8 cellular contexts compared by ENCODE assay signal in genomic region chr19:41397086-41398041, GRCh38. TPM values are rescaled to one million over a fixed set of nuclear protein-coding genes. Genes with fewer than 3 reads are reported as not detected.
DNase-seq lines count a peak whose midpoint lies in the region; FAIRE-seq and TF ChIP-seq lines count a peak whose summit lies in the region.

Gene BCKDHA (plus strand): TSS chr19:41397818. CDS start chr19:41397828, 10 bp downstream.
Gene EXOSC5 (minus strand): TSS chr19:41397359. CDS start chr19:41397328, 31 bp downstream.

- H3K36me3 ChIP-seq in SK-N-MC (ENCODE audit: insufficient read depth, low read length) = no peaks in the 10 kb centered on the region
- H3K36me3 ChIP-seq in neuronal stem cell (replicated peaks in 1 of 2; ENCODE audit: control insufficient read depth in 2 of 2, insufficient read depth in 2 of 2, low read length in 2 of 2) = no peaks in the 10 kb centered on the region

- no peak within 1 kb of the TSS for H4K91ac ChIP-seq in neuronal stem cell (ENCODE audit: low read depth, low read length, poor library complexity)

- peak within 1 kb of the TSS; percentile 96 for H3K4me2 ChIP-seq in neuronal stem cell (ENCODE audit: insufficient read depth, low read length, poor library complexity, severe bottlenecking)

- H2AFZ ChIP-seq in neuronal stem cell (ENCODE audit: low read length) = peak within 1 kb of the TSS; percentile 85

- WGBS in neuronal stem cell (ENCODE audit: extremely low coverage in 2 of 2, insufficient read length in 2 of 2, insufficient replicate concordance in 1 of 2), 2 donors = no CpG with 5 or more reads among the region's 50 CpGs

- H3K23ac ChIP-seq in neuronal stem cell (ENCODE audit: low read depth, low read length, poor library complexity) = no peak within 1 kb of the TSS

- 0 out of 2 replicates have a peak, but pooled peaks have one; percentile 11 for TF ChIP-seq CTCF in HFFc6 (IDR thresholded peaks at IDR 0.05)
- no peak for TF ChIP-seq CTCF in NB4 (IDR thresholded peaks at IDR 0.05; ENCODE audit: low read depth, low read length)
- no peak for TF ChIP-seq CTCF in subcutaneous adipose tissue (IDR thresholded peaks at IDR 0.05; ENCODE audit: low read depth)

- TF ChIP-seq POLR2A in NB4 (IDR thresholded peaks at IDR 0.05; ENCODE audit: extremely low read depth, insufficient read length) = peak; percentile 43

- peaks cover 44% of the 10 kb centered on the region for H3K4me1 Mint-ChIP-seq in HFFc6 (ENCODE audit: low read depth)
- H3K4me1 Mint-ChIP-seq in activated naive CD4-positive, alpha-beta T cell treated with anti-CD3 and anti-CD28 coated beads, Interleukin-2, amount 10 ng/mL, durations not matched to agents 7 days and 5 days = peaks cover 40% of the 10 kb centered on the region

- H3K4ac ChIP-seq in neuronal stem cell (ENCODE audit: low read length) = no peak within 1 kb of the TSS

- H3K18ac ChIP-seq in neuronal stem cell (ENCODE audit: low read length) = peak within 1 kb of the TSS; percentile 84

- DNase-seq in GM04503 (ENCODE audit: low read depth) (peak; percentile 96), HFFc6 (peak; percentile 100), NB4 (ENCODE audit: low read depth) (peak; percentile 98), SK-N-MC (ENCODE audit: low read depth, low spot score) (peak; percentile 99), frontal cortex (ENCODE audit: low spot score in 2 of 2) (peak; percentile 93 to 98), neuronal stem cell (ENCODE audit: low spot score) (peak; percentile 99)
- DNase-seq in activated naive CD4-positive, alpha-beta T cell treated with anti-CD3 and anti-CD28 coated beads, Interleukin-2, amount 10 ng/mL, durations not matched to agents 7 days and 5 days = peak; percentile 100

- H3K4me3 ChIP-seq in NB4 (ENCODE audit: low read depth, low read length) (peak within 1 kb of the TSS; percentile 90), SK-N-MC (peak within 1 kb of the TSS; percentile 99), neuronal stem cell (ENCODE audit: low read length in 2 of 2) (peak within 1 kb of the TSS; percentile 76 to 94)

- FAIRE-seq in frontal cortex (lab: Jason Lieb, UNC) = peak; percentile 90

- no peak within 1 kb of the TSS for H4K8ac ChIP-seq in neuronal stem cell (ENCODE audit: low read depth, low read length)

- H3K9me3 ChIP-seq in SK-N-MC (ENCODE audit: low read depth, low read length) (no peaks in the 10 kb centered on the region), neuronal stem cell (replicated peaks in 1 of 2; ENCODE audit: control insufficient read depth in 2 of 2, insufficient read depth in 1 of 2, low read depth in 1 of 2, low read length in 2 of 2) (no peaks in the 10 kb centered on the region)

- CTCF ChIA-PET in activated naive CD4-positive, alpha-beta T cell treated with anti-CD3 and anti-CD28 coated beads, Interleukin-2, amount 10 ng/mL, durations not matched to agents 7 days and 5 days (lab: Charles Lee) = interaction anchor here (1.0 kb wide), 1 partner anchor 35 kb away, joined by 3 read pairs; no protein-coding TSS in a partner anchor

- no peak within 1 kb of the TSS for H3K14ac ChIP-seq in neuronal stem cell (ENCODE audit: low read length)

- peak within 1 kb of the TSS; percentile 100 for H3K9ac ChIP-seq in SK-N-MC (ENCODE audit: insufficient read length)
- H3K9ac ChIP-seq in neuronal stem cell (ENCODE audit: low read depth, low read length, poor library complexity) = peak within 1 kb of the TSS; percentile 75

- no peak within 1 kb of the TSS for H2AK5ac ChIP-seq in neuronal stem cell (ENCODE audit: low read depth, low read length)

- H3K36me3 Mint-ChIP-seq in HFFc6 (ENCODE audit: low read depth) = no peaks in the 10 kb centered on the region
- peaks cover 11% of the 10 kb centered on the region for H3K36me3 Mint-ChIP-seq in activated naive CD4-positive, alpha-beta T cell treated with anti-CD3 and anti-CD28 coated beads, Interleukin-2, amount 10 ng/mL, durations not matched to agents 7 days and 5 days

- H3K27ac ChIP-seq in SK-N-MC = peak within 1 kb of the TSS; percentile 94
- no peak within 1 kb of the TSS for H3K27ac ChIP-seq in neuronal stem cell (replicated peaks; ENCODE audit: low read length)

- peak within 1 kb of the TSS; percentile 98 for H3K4me3 Mint-ChIP-seq in HFFc6
- peak within 1 kb of the TSS; percentile 97 for H3K4me3 Mint-ChIP-seq in activated naive CD4-positive, alpha-beta T cell treated with anti-CD3 and anti-CD28 coated beads, Interleukin-2, amount 10 ng/mL, durations not matched to agents 7 days and 5 days

- no peaks in the 10 kb centered on the region for H3K9me3 Mint-ChIP-seq in HFFc6
- no peaks in the 10 kb centered on the region for H3K9me3 Mint-ChIP-seq in activated naive CD4-positive, alpha-beta T cell treated with anti-CD3 and anti-CD28 coated beads, Interleukin-2, amount 10 ng/mL, durations not matched to agents 7 days and 5 days

- H3K4me1 ChIP-seq in neuronal stem cell (ENCODE audit: control insufficient read depth in 2 of 2, insufficient read depth in 1 of 2, low read depth in 1 of 2, low read length in 2 of 2) = peaks cover 3 to 5% of the 10 kb centered on the region in 2 donors

- H3K27me3 ChIP-seq in neuronal stem cell (ENCODE audit: control insufficient read depth in 3 of 3, insufficient read depth in 3 of 3, low read depth in 1 of 3, low read length in 3 of 3) = no peaks in the 10 kb centered on the region

- H3K27me3 Mint-ChIP-seq in HFFc6 (ENCODE audit: insufficient read depth) = no peaks in the 10 kb centered on the region
- H3K27me3 Mint-ChIP-seq in activated naive CD4-positive, alpha-beta T cell treated with anti-CD3 and anti-CD28 coated beads, Interleukin-2, amount 10 ng/mL, durations not matched to agents 7 days and 5 days = peaks cover 8% of the 10 kb centered on the region

- no peaks in the 10 kb centered on the region for H3K79me1 ChIP-seq in neuronal stem cell (ENCODE audit: low read depth, low read length)

- no peak within 1 kb of the TSS for H2BK120ac ChIP-seq in neuronal stem cell (ENCODE audit: low read depth, low read length)

- no peak within 1 kb of the TSS for H2BK15ac ChIP-seq in neuronal stem cell (ENCODE audit: low read length)

- H2BK12ac ChIP-seq in neuronal stem cell (ENCODE audit: low read length) = no peak within 1 kb of the TSS

- H2BK5ac ChIP-seq in neuronal stem cell (ENCODE audit: low read length) = no peak within 1 kb of the TSS

- peak within 1 kb of the TSS; percentile 100 for H3K27ac Mint-ChIP-seq in HFFc6
- peak within 1 kb of the TSS; percentile 100 for H3K27ac Mint-ChIP-seq in activated naive CD4-positive, alpha-beta T cell treated with anti-CD3 and anti-CD28 coated beads, Interleukin-2, amount 10 ng/mL, durations not matched to agents 7 days and 5 days

RNA-seq across cellular contexts. Expression of gene BCKDHA, which starts in this region (rescaled TPM):
- total RNA-seq in HFFc6 (2021; fragmentation: NEBNext Ultra II Directional; extraction: Animal tissue kit (Norgen Biotek cat#: 25700)) = 10 to 100 TPM in 3 of 6 experiments, 1 to 10 TPM in 3; 7.8 to 17.6 (median 9.8) TPM
- 28.1 TPM for total RNA-seq in frontal cortex
- polyA plus RNA-seq in neuronal stem cell (2013, experiment 1 of 2) = 26.5 TPM
- 29.7 TPM for polyA plus RNA-seq in neuronal stem cell (2013, experiment 2 of 2)
- 10 to 100 TPM; 27.9 to 59.2 (median 39.1) TPM for total RNA-seq in subcutaneous adipose tissue

RNA-seq across cellular contexts. Expression of gene EXOSC5, which starts in this region (rescaled TPM):
- total RNA-seq in HFFc6 (2021; fragmentation: NEBNext Ultra II Directional; extraction: Animal tissue kit (Norgen Biotek cat#: 25700)) = 10 to 100 TPM; 16.5 to 23.5 (median 18.1) TPM
- total RNA-seq in frontal cortex (14.7 TPM), subcutaneous adipose tissue (10 to 100 TPM; 10.9 to 20.5 (median 17.1) TPM)
- 9.1 TPM for polyA plus RNA-seq in neuronal stem cell (2013, experiment 1 of 2)
- polyA plus RNA-seq in neuronal stem cell (2013, experiment 2 of 2) = 9.4 TPM
